Comparison of ENCODE assay signal across 8 cellular contexts in genomic region chr5:88785396-88786216, GRCh38.
DNase-seq lines count a peak whose midpoint lies in the region; FAIRE-seq and TF ChIP-seq lines count a peak whose summit lies in the region.

No MANE protein-coding gene starts in this region.

- H3K4me2 ChIP-seq in smooth muscle cell, result peak overlapping the region; percentile 82

- peak; percentile 97 for FAIRE-seq in H54 (lab: Jason Lieb, UNC)

- H3K4me3 ChIP-seq in iPS-18a (ENCODE audit: low read length) (no peak overlapping the region), smooth muscle cell (peak overlapping the region; percentile 38)

- H3K36me3 ChIP-seq in iPS-18a (ENCODE audit: control insufficient read depth, low read depth, low read length) (no peaks in the 10 kb centered on the region), smooth muscle cell (ENCODE audit: low read depth) (no peaks in the 10 kb centered on the region)

- H3K9me3 ChIP-seq in iPS-18a (ENCODE audit: control insufficient read depth, low read depth, low read length) (no peaks in the 10 kb centered on the region), smooth muscle cell (replicated peaks; ENCODE audit: low read depth) (no peaks in the 10 kb centered on the region)

- H3K27ac ChIP-seq in angular gyrus (ENCODE audit: low read depth, low read length) (peak overlapping the region; percentile 48), iPS-18a (ENCODE audit: low read length) (peak overlapping the region; percentile 13), smooth muscle cell (ENCODE audit: low read depth) (peak overlapping the region; percentile 99)

- 9% methylated on average over 7 of the region's 7 CpGs for WGBS in smooth muscle cell (ENCODE audit: low lambda C conversion rate)

- peaks cover 3% of the 10 kb centered on the region for H3F3A ChIP-seq in smooth muscle cell (ENCODE audit: low read depth)

- in situ Hi-C loops in GM13977 (cut with MboI; ENCODE audit: low pct_unique_long_range_greater_than_20kb, low sequenced_read_pairs, unreplicated experiment), result no loop called here

- H3K27me3 ChIP-seq in iPS-18a (ENCODE audit: control insufficient read depth, insufficient read depth, low read length) (no peaks in the 10 kb centered on the region), smooth muscle cell (ENCODE audit: low read depth) (no peaks in the 10 kb centered on the region)

- H3K4me1 ChIP-seq in iPS-18a (ENCODE audit: control insufficient read depth, low read depth, low read length) (peaks cover 21% of the 10 kb centered on the region), smooth muscle cell (ENCODE audit: low read depth) (peaks cover 24% of the 10 kb centered on the region)

- no peak overlapping the region for H3K9ac ChIP-seq in iPS-18a (ENCODE audit: low read length)
- H3K9ac ChIP-seq in smooth muscle cell (ENCODE audit: low read depth), result peak overlapping the region; percentile 94

- H2AFZ ChIP-seq in smooth muscle cell (ENCODE audit: low read depth), result peak overlapping the region; percentile 57

- no peak for TF ChIP-seq POLR2A in H54 (IDR thresholded peaks at IDR 0.05; ENCODE audit: low read depth, low read length)

- DNase-seq in GM03348 (ENCODE audit: low spot score) (peak; percentile 70), H54 (ENCODE audit: insufficient read length, low spot score) (no peak), M059J (ENCODE audit: low read depth) (peak; percentile 99), smooth muscle cell (lab: John Stamatoyannopoulos, UW; ENCODE audit: unreplicated experiment) (no peak), NCI-H82 treated with DMSO at 0.1 percent for 48 hours (lab: John Stamatoyannopoulos, UW; ENCODE audit: unreplicated experiment) (no peak), GM13977 (ENCODE audit: low spot score) (no peak)

- no peaks in the 10 kb centered on the region for H3K79me2 ChIP-seq in smooth muscle cell (ENCODE audit: low read depth)

- no peaks in the 10 kb centered on the region for H4K20me1 ChIP-seq in smooth muscle cell (ENCODE audit: low read depth)

- TF ChIP-seq CTCF in smooth muscle cell (IDR thresholded peaks at IDR 0.05; ENCODE audit: borderline replicate concordance, insufficient read depth, poor library complexity, severe bottlenecking) (no peak), GM13977 (IDR thresholded peaks at IDR 0.05; ENCODE audit: extremely low read depth, insufficient read depth, missing control alignments) (no peak)

Comparison
In these comparisons a context has a peak if more than half of its experiments do, and no peak if none do; other contexts are left out.
1. DNase-seq: peak in GM03348 (single experiment) and M059J (single experiment); none in H54 (single experiment), smooth muscle cell (single experiment), NCI-H82 treated with DMSO at 0.1 percent for 48 hours (single experiment) and GM13977 (single experiment).
2. H3K27ac ChIP-seq: peak in every context shown above with its lines; median percentile 99 in smooth muscle cell; 48 in angular gyrus; 13 in iPS-18a.